In the genomic region with DNA sequence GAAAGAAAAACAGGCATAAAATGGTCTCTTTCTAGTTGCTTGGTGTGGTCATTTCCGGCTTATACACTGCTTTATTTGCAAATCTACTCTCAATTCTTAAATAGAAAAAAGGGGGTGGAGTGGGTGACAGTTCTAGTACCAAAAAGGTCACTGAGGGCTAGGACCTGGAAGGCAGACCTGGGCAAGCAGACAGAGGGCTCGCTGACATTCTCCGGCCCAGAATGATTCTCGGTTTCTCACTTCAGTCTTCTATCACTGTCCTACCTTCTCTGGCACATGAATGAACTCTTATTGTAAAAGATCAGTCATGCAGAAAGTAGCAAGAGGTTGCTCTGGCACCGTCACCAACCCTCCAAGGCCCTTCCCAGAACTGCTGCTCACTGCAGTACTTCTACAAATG, we compare ENCODE assay signal across 12 cellular contexts. TPM values are rescaled to one million over a fixed set of nuclear protein-coding genes. Genes with fewer than 3 reads are reported as not detected.
DNase-seq lines count a peak whose midpoint lies in the region; ATAC-seq and TF ChIP-seq lines count a peak whose summit lies in the region.
"Had no signal": no experiment of that assay in that cellular context is flagged by ENCODE, and none has a peak within 500 bp of the region (broad histone marks: within the 10 kb centered on the region; RNA-seq: fewer than 3 reads in every experiment).

No MANE protein-coding gene starts in this region.

- DNase-seq in A673 (ENCODE audit: low spot score) (no peak), MM.1S (peak; percentile 24), SK-MEL-5 (ENCODE audit: low read depth, low spot score) (peak; percentile 55), RWPE1 (ENCODE audit: low spot score) (no peak), COR-L47 (lab: John Stamatoyannopoulos, UW) (no peak)
- no peak for DNase-seq in activated effector memory CD4-positive, alpha-beta T cell treated with Interleukin-2 at 50 U/mL for 16 hours
- DNase-seq: ACHN; activated CD8-positive, alpha-beta T cell treated with anti-CD3 and anti-CD28 coated beads for 36 hours; adrenal gland; SK-N-SH had no signal

- H3K9me3 ChIP-seq in A673 (ENCODE audit: low read depth, low read length, poor library complexity, severe bottlenecking) (no peaks in the 10 kb centered on the region), MM.1S (replicated peaks; ENCODE audit: insufficient read depth, low read length) (no peaks in the 10 kb centered on the region)
- H3K9me3 ChIP-seq: adrenal gland, SK-N-SH had no signal

- H3K4me3 ChIP-seq in A673 (ENCODE audit: low read depth, low read length, poor library complexity, severe bottlenecking) (no peak overlapping the region), MM.1S (ENCODE audit: low read length) (no peak overlapping the region)
- H3K4me3 ChIP-seq: adrenal gland had no signal

- no peak overlapping the region for H3K9ac ChIP-seq in MM.1S (ENCODE audit: low read length)
- H3K9ac ChIP-seq: SK-N-SH had no signal

- H3K27me3 ChIP-seq in A673 (replicated peaks; ENCODE audit: insufficient read depth, low read depth, low read length, poor library complexity) (no peaks in the 10 kb centered on the region), MM.1S (replicated peaks; ENCODE audit: insufficient read depth, low read length) (no peaks in the 10 kb centered on the region)
- H3K27me3 ChIP-seq: adrenal gland had no signal

- H3K27ac ChIP-seq in A673 (ENCODE audit: low read depth, low read length, poor library complexity, severe bottlenecking) (no peak overlapping the region), MM.1S (ENCODE audit: low read length) (no peak overlapping the region), RWPE1 (no peak overlapping the region)
- H3K27ac ChIP-seq: adrenal gland had no signal

- no peaks in the 10 kb centered on the region for H3F3A ChIP-seq in MM.1S (ENCODE audit: insufficient read depth, low read length)

- BruUV-seq in A673 (replicated peaks; lab: Mats Ljungman, UMichigan), result TSS peak; percentile 6

- TF ChIP-seq CTCF in A673 (conservative IDR thresholded peaks at IDR 0.05; ENCODE audit: low read depth, low read length), result no peak
- TF ChIP-seq CTCF in MM.1S (IDR thresholded peaks at IDR 0.05; ENCODE audit: low read length), result no peak
- TF ChIP-seq CTCF in RWPE1 (conservative IDR thresholded peaks at IDR 0.05; ENCODE audit: low read depth), result no peak

- H4K20me1 ChIP-seq in MM.1S (ENCODE audit: insufficient read depth, low read length), result no peaks in the 10 kb centered on the region

- CTCF ChIA-PET in A673 (lab: Charles Lee), result no interaction called here
- CTCF ChIA-PET in RWPE1 (lab: Yijun Ruan, JAX), result no interaction called here

- no peaks in the 10 kb centered on the region for H3K79me2 ChIP-seq in MM.1S (ENCODE audit: low read length)

- H3K36me3 ChIP-seq in A673 (ENCODE audit: insufficient read depth, low read length, poor library complexity, severe bottlenecking) (no peaks in the 10 kb centered on the region), MM.1S (replicated peaks; ENCODE audit: insufficient read depth, low read length) (no peaks in the 10 kb centered on the region)
- H3K36me3 ChIP-seq: adrenal gland had no signal

- no peaks in the 10 kb centered on the region for H3K9me2 ChIP-seq in MM.1S (replicated peaks; ENCODE audit: insufficient read depth, low read length)
- H3K9me2 ChIP-seq: SK-N-SH had no signal

- POLR2A ChIA-PET in A673 (lab: Charles Lee; ENCODE audit: low non-redundant PET) (no interaction called here), RWPE1 (lab: Yijun Ruan, JAX; ENCODE audit: low non-redundant PET) (no interaction called here)

- intact Hi-C loops in A673 (cut with micrococcal nuclease; ENCODE audit: unreplicated experiment), result no loop called here

- in situ Hi-C loops in SK-MEL-5 (cut with HindIII; ENCODE audit: low pct_unique_long_range_greater_than_20kb, low sequenced_read_pairs), result no loop called here

- peak overlapping the region; percentile 49 for H3K4me2 ChIP-seq in MM.1S (ENCODE audit: low read depth, low read length)
- H3K4me2 ChIP-seq: SK-N-SH had no signal

- ATAC-seq in GM18868 (IDR thresholded peaks at IDR 0.05; ENCODE audit: unreplicated experiment) (peak; percentile 59), HG02571 (IDR thresholded peaks at IDR 0.05; ENCODE audit: unreplicated experiment) (no peak)
- ATAC-seq: activated CD8-positive, alpha-beta T cell treated with anti-CD3 and anti-CD28 coated beads for 36 hours had no signal

- H2AFZ ChIP-seq in MM.1S (ENCODE audit: low read length), result peak overlapping the region; percentile 56

- peaks cover 39% of the 10 kb centered on the region for H3K4me1 ChIP-seq in A673 (ENCODE audit: insufficient read depth, low read length, poor library complexity, severe bottlenecking)
- H3K4me1 ChIP-seq in MM.1S (ENCODE audit: low read length), result peaks cover 11% of the 10 kb centered on the region

RNA-seq across cellular contexts. Expression of a gene that starts 54.0 kb away (rescaled TPM):
- total RNA-seq in A673 (2021), result 92.1 and 92.6 TPM in 2 replicates
- 173 and 188 TPM in 2 replicates for total RNA-seq in SK-MEL-5 (2014; rRNA removed; shearing (Covaris generic))
- 104 and 123 TPM in 2 replicates for polyA plus RNA-seq in SK-MEL-5 (2015; cell fraction: cytosol; rRNA removed)
- polyA plus RNA-seq in SK-MEL-5 (2015; cell fraction: nucleus; rRNA removed), result 38.2 and 39.5 TPM in 2 replicates

Comparison
In these comparisons a context has a peak if more than half of its experiments do, and no peak if none do; other contexts are left out.
1. DNase-seq: peak in MM.1S (single experiment) and SK-MEL-5 (single experiment); none in A673 (single experiment), RWPE1 (single experiment), COR-L47 (single experiment) and activated effector memory CD4-positive, alpha-beta T cell treated with Interleukin-2 at 50 U/mL for 16 hours (single experiment).